In genomic region chr3:129441782-129442181, GRCh38 we compare ENCODE assay signal across 9 cellular contexts. TPM values are rescaled to one million over a fixed set of nuclear protein-coding genes. Genes with fewer than 3 reads are reported as not detected.
DNase-seq lines count a peak whose midpoint lies in the region; ATAC-seq, FAIRE-seq and TF ChIP-seq lines count a peak whose summit lies in the region.
"Had no signal": no experiment of that assay in that cellular context is flagged by ENCODE, and none has a peak within 500 bp of the region (broad histone marks: within the 10 kb centered on the region; RNA-seq: fewer than 3 reads in every experiment).

No MANE protein-coding gene starts in this region.

- H3K27ac Mint-ChIP-seq in H9 = no peak overlapping the region
- H3K27ac Mint-ChIP-seq in activated naive CD8-positive, alpha-beta T cell treated with anti-CD3 and anti-CD28 coated beads for 36 hours = peak overlapping the region; percentile 93

- H4K20me1 ChIP-seq in H9 (ENCODE audit: control insufficient read depth, insufficient read depth, insufficient read length) = no peaks in the 10 kb centered on the region
- no peaks in the 10 kb centered on the region for H4K20me1 ChIP-seq in hepatocyte (ENCODE audit: insufficient read depth, poor library complexity, severe bottlenecking)

- H3K36me3 ChIP-seq in hepatocyte (replicated peaks; ENCODE audit: insufficient read depth, low read depth) = no peaks in the 10 kb centered on the region
- no peaks in the 10 kb centered on the region for H3K36me3 ChIP-seq in testis (ENCODE audit: low read depth, missing control alignments)

- H2BK15ac ChIP-seq in H9 (ENCODE audit: low read depth, low read length) = no peak overlapping the region

- no peak overlapping the region for H3K27ac ChIP-seq in A549
- no peak overlapping the region for H3K27ac ChIP-seq in H9 (ENCODE audit: insufficient read length, low read depth, low read length)
- H3K27ac ChIP-seq in hepatocyte = peak overlapping the region; percentile 78
- H3K27ac ChIP-seq in testis = peak overlapping the region; percentile 67 to 90

- no peaks in the 10 kb centered on the region for H3K79me1 ChIP-seq in H9 (ENCODE audit: insufficient read depth, low read depth, low read length, poor library complexity, severe bottlenecking)

- CTCF ChIA-PET in A549 (lab: Yijun Ruan, JAX) = interaction anchor here (0.8 kb wide), 1 partner anchor 58 kb away, joined by 3 read pairs; no protein-coding TSS in a partner anchor

- no peak overlapping the region for H3K23ac ChIP-seq in H9 (ENCODE audit: insufficient read length, low read depth, low read length)

- H3K4me3 ChIP-seq in A549 (no peak overlapping the region), hepatocyte (no peak overlapping the region), testis (no peak overlapping the region)

- no peak overlapping the region for H3K56ac ChIP-seq in H9 (ENCODE audit: insufficient read length, low read depth, low read length)

- TF ChIP-seq POLR2A in A549 (IDR thresholded peaks at IDR 0.05; ENCODE audit: low read length) (no peak), testis (IDR thresholded peaks at IDR 0.05) (no peak)

- peaks cover 35% of the 10 kb centered on the region in 2 experiments for H3K4me1 Mint-ChIP-seq in H9
- peaks cover 33% of the 10 kb centered on the region for H3K4me1 Mint-ChIP-seq in activated naive CD8-positive, alpha-beta T cell treated with anti-CD3 and anti-CD28 coated beads for 36 hours

- H3K36me3 Mint-ChIP-seq in H9 (ENCODE audit: insufficient read depth in 1 of 3, low read depth in 3 of 3) = peaks cover 7 to 21% (median 15%) of the 10 kb centered on the region in 3 experiments; a peak in 6 of 7 replicates
- H3K36me3 Mint-ChIP-seq in activated naive CD8-positive, alpha-beta T cell treated with anti-CD3 and anti-CD28 coated beads for 36 hours = peaks cover 14% of the 10 kb centered on the region

- H3K4me2 ChIP-seq in A549 (peak overlapping the region; percentile 94), H9 (ENCODE audit: insufficient read depth, insufficient read length, low read length) (no peak overlapping the region), hepatocyte (peak overlapping the region; percentile 82)

- TF ChIP-seq EP300 in A549 (IDR thresholded peaks at IDR 0.05) = no peak

- TF ChIP-seq CTCF in A549 (IDR thresholded peaks at IDR 0.05) = no peak
- no peak for TF ChIP-seq CTCF in H9 (conservative IDR thresholded peaks at IDR 0.05)
- no peak for TF ChIP-seq CTCF in hepatocyte (IDR thresholded peaks at IDR 0.05; ENCODE audit: poor library complexity)
- TF ChIP-seq CTCF in testis (IDR thresholded peaks at IDR 0.05) = no peak

- no peaks in the 10 kb centered on the region for H3K9me3 Mint-ChIP-seq in H9
- no peaks in the 10 kb centered on the region for H3K9me3 Mint-ChIP-seq in activated naive CD8-positive, alpha-beta T cell treated with anti-CD3 and anti-CD28 coated beads for 36 hours

- peaks cover 27% of the 10 kb centered on the region; the same call in 2 of the 3 replicates for H3K4me1 ChIP-seq in A549
- H3K4me1 ChIP-seq in H9 (ENCODE audit: insufficient read depth, low read length) = peaks cover 4% of the 10 kb centered on the region; the same call in 1 of the 2 replicates
- H3K4me1 ChIP-seq in hepatocyte (ENCODE audit: insufficient read depth) = peaks cover 17% of the 10 kb centered on the region
- peaks cover 24% of the 10 kb centered on the region for H3K4me1 ChIP-seq in testis

- no peaks in the 10 kb centered on the region for H3K9me2 ChIP-seq in hepatocyte (replicated peaks; ENCODE audit: insufficient read depth)

- H4K91ac ChIP-seq in H9 (ENCODE audit: insufficient read length, low read depth, low read length) = no peak overlapping the region

- intact Hi-C loops in testis (cut with DNase I; ENCODE audit: low total_unique reads) = no loop called here
- intact Hi-C loops in posterior vena cava (cut with DNase I) = no loop called here

- H2AFZ ChIP-seq in H9 (ENCODE audit: low read length) = no peak overlapping the region
- H2AFZ ChIP-seq in hepatocyte = no peak overlapping the region

- no peak overlapping the region for H3K14ac ChIP-seq in H9 (ENCODE audit: insufficient read depth, low read length)

- FAIRE-seq in A549 (lab: Jason Lieb, UNC) = no peak
- FAIRE-seq: frontal cortex had no signal

- H3K9me3 ChIP-seq in A549 (no peaks in the 10 kb centered on the region), H9 (ENCODE audit: control insufficient read depth, low read depth, low read length) (no peaks in the 10 kb centered on the region), hepatocyte (ENCODE audit: low read depth) (no peaks in the 10 kb centered on the region), testis (no peaks in the 10 kb centered on the region)

- no peak overlapping the region for H2BK5ac ChIP-seq in H9 (ENCODE audit: insufficient read length, low read length)

- DNase-seq in A549 (ENCODE audit: low read depth in 1 of 2, low spot score in 1 of 2) = no peak
- DNase-seq in H9 = no peak
- DNase-seq in activated naive CD8-positive, alpha-beta T cell treated with anti-CD3 and anti-CD28 coated beads for 36 hours = no peak
- DNase-seq in hepatocyte (ENCODE audit: low spot score) = no peak
- DNase-seq in testis = peak; percentile 30
- no peak for DNase-seq in DMS53 treated with DMSO at 0.1 percent for 48 hours (lab: John Stamatoyannopoulos, UW; ENCODE audit: unreplicated experiment)
- no peak for DNase-seq in posterior vena cava (ENCODE audit: low spot score)

- H3K4me3 Mint-ChIP-seq in H9 = peak overlapping the region; percentile 96 to 99; a peak in 2 of 5 replicates
- H3K4me3 Mint-ChIP-seq in activated naive CD8-positive, alpha-beta T cell treated with anti-CD3 and anti-CD28 coated beads for 36 hours = peak overlapping the region; percentile 92

- peaks cover 7% of the 10 kb centered on the region for H3K23me2 ChIP-seq in H9 (ENCODE audit: insufficient read length, low read depth, low read length, poor library complexity, severe bottlenecking)

- POLR2A ChIA-PET in A549 (lab: Yijun Ruan, JAX) = no interaction called here

- H2BK12ac ChIP-seq in H9 (ENCODE audit: insufficient read length, low read depth, low read length) = no peak overlapping the region

- H3K79me2 ChIP-seq in H9 (ENCODE audit: insufficient read depth, low read length) = peaks cover 2% of the 10 kb centered on the region; the same call in 1 of the 2 replicates
- peaks cover 58% of the 10 kb centered on the region for H3K79me2 ChIP-seq in hepatocyte

- 76% methylated on average over 4 of the region's 4 CpGs for WGBS in A549 (ENCODE audit: missing lambda C conversion rate)
- no CpG with 5 or more reads among the region's 4 CpGs for WGBS in H9 (ENCODE audit: extremely low coverage, insufficient read length, low lambda C conversion rate)
- WGBS in hepatocyte (ENCODE audit: low lambda C conversion rate, missing lambda C conversion rate) = 36% methylated on average over 4 of the region's 4 CpGs
- WGBS in testis, 2 donors = 32 to 35% methylated on average over 4 of the region's 4 CpGs

- no peak overlapping the region for H2BK20ac ChIP-seq in H9 (ENCODE audit: low read depth, low read length, poor library complexity, severe bottlenecking)

- no peak for TF ChIP-seq RAD21 in A549 (conservative IDR thresholded peaks at IDR 0.05 in 1 of 2, IDR thresholded peaks at IDR 0.05 in 1 of 2)

- no peak overlapping the region for H3K9ac ChIP-seq in H9 (ENCODE audit: extremely low read depth, insufficient read length, low read length)

- H3K27me3 Mint-ChIP-seq in H9 (ENCODE audit: low read depth) = no peaks in the 10 kb centered on the region
- H3K27me3 Mint-ChIP-seq in activated naive CD8-positive, alpha-beta T cell treated with anti-CD3 and anti-CD28 coated beads for 36 hours = peaks cover 3% of the 10 kb centered on the region

- no peak overlapping the region for H3K4ac ChIP-seq in H9 (ENCODE audit: low read depth, low read length)

- H3K18ac ChIP-seq in H9 (ENCODE audit: insufficient read length, low read depth, low read length) = no peak overlapping the region

- no peak overlapping the region for H3T11ph ChIP-seq in H9 (ENCODE audit: low read length)

- no peak overlapping the region for H4K5ac ChIP-seq in H9 (ENCODE audit: insufficient read length, low read depth, low read length)

- H3K27me3 ChIP-seq in H9 (ENCODE audit: insufficient read depth, low read length) (no peaks in the 10 kb centered on the region), hepatocyte (no peaks in the 10 kb centered on the region), testis (no peaks in the 10 kb centered on the region)

- no peak overlapping the region for H4K8ac ChIP-seq in H9 (replicated peaks; ENCODE audit: insufficient read length, low read depth, low read length)

- ATAC-seq in A549 (no peak), GM21515 (IDR thresholded peaks at IDR 0.05; ENCODE audit: unreplicated experiment) (no peak)

- H2AK5ac ChIP-seq in H9 (ENCODE audit: insufficient read length, low read length) = no peak overlapping the region

- H2BK120ac ChIP-seq in H9 (ENCODE audit: low read depth, low read length, poor library complexity, severe bottlenecking) = no peak overlapping the region

RNA-seq across cellular contexts. Expression of gene IFT122, which starts 1.8 kb away (rescaled TPM):
- polyA plus RNA-seq in A549 (2011; rRNA removed) (17.1 and 20.3 TPM in 2 replicates), A549 (2017; fragmentation: RNase III; extraction: RNeasy Plus Mini Kit Qiagen cat#74134 plus additional on column Dnase treatment) (15.0 to 16.8 TPM (median 15.1 TPM) in 3 replicates), hepatocyte (11.4 and 15.6 TPM in 2 replicates), testis (ENCODE audit: insufficient read depth, low read depth, low replicate concordance) (218 TPM)
- polyA plus RNA-seq in A549 (2012; cell fraction: cytosol; rRNA removed) = 19.0 and 19.7 TPM in 2 replicates
- 78.1 and 111 TPM in 2 replicates for polyA plus RNA-seq in A549 (2012; cell fraction: nucleus; rRNA removed)
- polyA minus RNA-seq in A549 (2011; rRNA and poly(A)+ RNA removed) = 38.7 and 44.4 TPM in 2 replicates
- total RNA-seq in H9 (2021) (19.3 and 22.0 TPM in 2 replicates), hepatocyte (14.6 and 17.3 TPM in 2 replicates), testis (100 to 1,000 TPM; 125 to 168 TPM), posterior vena cava (10 to 100 TPM; 22.0 to 22.5 TPM)
- 10 to 100 TPM; 14.9 to 15.6 TPM for total RNA-seq in activated naive CD8-positive, alpha-beta T cell treated with anti-CD3 and anti-CD28 coated beads for 36 hours

RNA-seq across cellular contexts. Expression of gene MBD4, which starts 2.0 kb away (rescaled TPM):
- polyA plus RNA-seq in A549 (2011; rRNA removed) = 38.2 and 49.7 TPM in 2 replicates
- 12.4 and 13.5 TPM in 2 replicates for polyA plus RNA-seq in A549 (2012; cell fraction: cytosol; rRNA removed)
- 12.8 and 17.9 TPM in 2 replicates for polyA plus RNA-seq in A549 (2012; cell fraction: nucleus; rRNA removed)
- polyA plus RNA-seq in A549 (2017; fragmentation: RNase III; extraction: RNeasy Plus Mini Kit Qiagen cat#74134 plus additional on column Dnase treatment) = 26.4 to 32.7 TPM (median 31.4 TPM) in 3 replicates
- polyA minus RNA-seq in A549 (2011; rRNA and poly(A)+ RNA removed) = 8.2 and 9.5 TPM in 2 replicates
- total RNA-seq in H9 (2021) = 40.1 and 41.0 TPM in 2 replicates
- total RNA-seq in activated naive CD8-positive, alpha-beta T cell treated with anti-CD3 and anti-CD28 coated beads for 36 hours = 10 to 100 TPM; 48.2 to 51.1 TPM
- 25.0 and 27.5 TPM in 2 replicates for total RNA-seq in hepatocyte
- 20.8 and 22.2 TPM in 2 replicates for polyA plus RNA-seq in hepatocyte
- total RNA-seq in testis = 10 to 100 TPM; 26.0 to 27.6 TPM
- 30.3 TPM for polyA plus RNA-seq in testis (ENCODE audit: insufficient read depth, low read depth, low replicate concordance)
- 10 to 100 TPM; 23.1 to 24.9 TPM for total RNA-seq in posterior vena cava

RNA-seq across cellular contexts. Expression of gene EFCAB12, which starts 13.3 kb away (rescaled TPM):
- polyA plus RNA-seq in A549 (2011; rRNA removed) (0.62 and 0.82 TPM in 2 replicates), A549 (2017; fragmentation: RNase III; extraction: RNeasy Plus Mini Kit Qiagen cat#74134 plus additional on column Dnase treatment) (0.81 to 1.4 TPM (median 1.1 TPM) in 3 replicates), hepatocyte (0.19 and 1.5 TPM in 2 replicates), testis (ENCODE audit: insufficient read depth, low read depth, low replicate concordance) (16.0 TPM)
- polyA plus RNA-seq in A549 (2012; cell fraction: cytosol; rRNA removed) = 0.53 and 0.56 TPM in 2 replicates
- polyA plus RNA-seq in A549 (2012; cell fraction: nucleus; rRNA removed) = 2.4 and 2.8 TPM in 2 replicates
- 1.2 and 1.7 TPM in 2 replicates for polyA minus RNA-seq in A549 (2011; rRNA and poly(A)+ RNA removed)
- total RNA-seq in H9 (2021) (0.11 and 0.28 TPM in 2 replicates), hepatocyte (0.20 and 0.44 TPM in 2 replicates), testis (10 to 100 TPM in 1 of 2 donors, 1 to 10 TPM in 1; 7.3 to 13.7 TPM), posterior vena cava (under 1 TPM; 0.05 to 0.14 TPM)
- total RNA-seq in activated naive CD8-positive, alpha-beta T cell treated with anti-CD3 and anti-CD28 coated beads for 36 hours = under 1 TPM; 0.24 to 0.39 TPM

Comparison
In these comparisons a context has a peak if more than half of its experiments do, and no peak if none do; other contexts are left out.
1. H3K27ac ChIP-seq: peak in hepatocyte (single experiment) and testis (2 of 2); none in A549 (0 of 2) and H9 (single experiment).